In the genomic region with DNA sequence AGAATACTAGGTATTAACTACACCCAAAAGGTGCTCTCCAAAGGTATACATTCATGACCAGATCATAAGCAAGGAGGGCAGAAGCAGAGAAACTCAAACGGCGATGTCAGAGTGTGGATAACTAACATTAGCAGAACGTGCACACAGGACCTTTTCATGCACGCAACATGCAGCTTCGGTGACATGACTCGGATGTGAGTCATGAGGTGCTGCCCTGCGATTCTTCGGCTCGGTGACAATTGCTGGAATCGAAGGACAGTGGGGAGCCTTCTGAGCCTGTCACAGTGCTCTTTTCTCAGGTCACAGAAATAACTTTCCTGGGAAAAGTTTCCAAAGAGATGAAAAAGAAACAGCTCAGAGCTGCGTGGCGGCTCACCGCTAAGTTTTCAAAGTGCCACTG, we compare ENCODE assay signal across 15 cellular contexts.
DNase-seq lines count a peak whose midpoint lies in the region; ATAC-seq, FAIRE-seq and TF ChIP-seq lines count a peak whose summit lies in the region.
"Had no signal": no experiment of that assay in that cellular context is flagged by ENCODE, and none has a peak within 500 bp of the region (broad histone marks: within the 10 kb centered on the region; RNA-seq: fewer than 3 reads in every experiment).

No MANE protein-coding gene starts in this region.

- no peak for TF ChIP-seq EP300 in A549 (IDR thresholded peaks at IDR 0.05)

- H3K4me1 Mint-ChIP-seq in activated CD8-positive, alpha-beta memory T cell treated with anti-CD3 and anti-CD28 coated beads, Interleukin-2, amount 10 ng/mL, durations not matched to agents 7 days and 5 days, result no peaks in the 10 kb centered on the region
- no peaks in the 10 kb centered on the region for H3K4me1 Mint-ChIP-seq in HFFc6 (ENCODE audit: low read depth)
- H3K4me1 Mint-ChIP-seq: activated T-helper 17 cell treated with anti-CD3 and anti-CD28 coated beads, Interleukin-2, amount 50 U/mL, for 72 hours had no signal

- H3K4me3 ChIP-seq in A549, result no peak overlapping the region

- TF ChIP-seq POLR2A in A549 (IDR thresholded peaks at IDR 0.05; ENCODE audit: low read length), result no peak

- no peak overlapping the region for H3K4me3 Mint-ChIP-seq in activated CD8-positive, alpha-beta memory T cell treated with anti-CD3 and anti-CD28 coated beads, Interleukin-2, amount 10 ng/mL, durations not matched to agents 7 days and 5 days
- no peak overlapping the region for H3K4me3 Mint-ChIP-seq in HFFc6
- H3K4me3 Mint-ChIP-seq: activated T-helper 17 cell treated with anti-CD3 and anti-CD28 coated beads, Interleukin-2, amount 50 U/mL, for 72 hours had no signal

- no peak overlapping the region for H3K27ac Mint-ChIP-seq in activated CD8-positive, alpha-beta memory T cell treated with anti-CD3 and anti-CD28 coated beads, Interleukin-2, amount 10 ng/mL, durations not matched to agents 7 days and 5 days
- no peak overlapping the region for H3K27ac Mint-ChIP-seq in HFFc6
- H3K27ac Mint-ChIP-seq: activated T-helper 17 cell treated with anti-CD3 and anti-CD28 coated beads, Interleukin-2, amount 50 U/mL, for 72 hours had no signal

- ATAC-seq in A549, result no peak; a peak in 2 of 6 replicates
- ATAC-seq in activated CD8-positive, alpha-beta memory T cell treated with anti-CD3 and anti-CD28 coated beads, Interleukin-2, amount 10 ng/mL, durations not matched to agents 7 days and 5 days, result no peak
- ATAC-seq: activated T-helper 17 cell treated with anti-CD3 and anti-CD28 coated beads, Interleukin-2, amount 50 U/mL, for 72 hours had no signal

- peaks cover 2% of the 10 kb centered on the region for H3K9me3 Mint-ChIP-seq in activated CD8-positive, alpha-beta memory T cell treated with anti-CD3 and anti-CD28 coated beads, Interleukin-2, amount 10 ng/mL, durations not matched to agents 7 days and 5 days (ENCODE audit: low read depth)
- H3K9me3 Mint-ChIP-seq in HFFc6, result peaks cover 56% of the 10 kb centered on the region
- H3K9me3 Mint-ChIP-seq: activated T-helper 17 cell treated with anti-CD3 and anti-CD28 coated beads, Interleukin-2, amount 50 U/mL, for 72 hours had no signal

- peak; percentile 7 to 15 for DNase-seq in A549 (ENCODE audit: low read depth in 1 of 2, low spot score in 1 of 2)
- DNase-seq in HT1080 (ENCODE audit: low read depth), result peak; percentile 2
- DNase-seq in astrocyte of the hippocampus (ENCODE audit: low read depth, low spot score), result peak; percentile 74
- peak; percentile 24 for DNase-seq in mucosa of gallbladder (ENCODE audit: low spot score)
- no peak for DNase-seq in NCI-H1694 (lab: John Stamatoyannopoulos, UW)
- DNase-seq in activated CD8-positive, alpha-beta memory T cell treated with anti-CD3 and anti-CD28 coated beads, Interleukin-2, amount 10 ng/mL, durations not matched to agents 7 days and 5 days, result no peak
- no peak for DNase-seq in activated T-cell treated with anti-CD3 and anti-CD28 coated beads for 4 hours
- DNase-seq in HFFc6, result no peak
- DNase-seq: hippocampal formation, NCI-H1417 treated with DMSO at 0.1 percent for 48 hours, NCI-H446, T-helper 1 cell had no signal

- H3K36me3 Mint-ChIP-seq in activated CD8-positive, alpha-beta memory T cell treated with anti-CD3 and anti-CD28 coated beads, Interleukin-2, amount 10 ng/mL, durations not matched to agents 7 days and 5 days, result no peaks in the 10 kb centered on the region
- H3K36me3 Mint-ChIP-seq in HFFc6 (ENCODE audit: low read depth), result no peaks in the 10 kb centered on the region; the same call in 1 of the 2 replicates

- FAIRE-seq in A549 (lab: Jason Lieb, UNC), result no peak

- H3K27ac ChIP-seq in A549, result 0 out of 6 replicates have a peak overlapping the region, but pooled peaks of 1 of the 2 experiments have one; percentile 10
- H3K27ac ChIP-seq: epithelial cell of prostate, neutrophil had no signal

- H3K4me2 ChIP-seq in A549, result peak overlapping the region; percentile 55

- H3K4me1 ChIP-seq in A549, result peaks cover 11% of the 10 kb centered on the region

- no peak for TF ChIP-seq CTCF in A549 (IDR thresholded peaks at IDR 0.05)
- TF ChIP-seq CTCF in HFFc6 (IDR thresholded peaks at IDR 0.05), result no peak

- 16% methylated on average over 13 of the region's 13 CpGs for WGBS in A549 (ENCODE audit: missing lambda C conversion rate)

- CTCF ChIA-PET in A549 (lab: Yijun Ruan, JAX), result interaction anchor here (0.5 kb wide), 1 partner anchor 77 kb away, joined by 4 read pairs; no protein-coding TSS in a partner anchor
- CTCF ChIA-PET in activated CD8-positive, alpha-beta memory T cell treated with anti-CD3 and anti-CD28 coated beads, Interleukin-2, amount 10 ng/mL, durations not matched to agents 7 days and 5 days (lab: Charles Lee), result no interaction called here

- POLR2A ChIA-PET in A549 (lab: Yijun Ruan, JAX), result no interaction called here

- H3K27me3 Mint-ChIP-seq in activated CD8-positive, alpha-beta memory T cell treated with anti-CD3 and anti-CD28 coated beads, Interleukin-2, amount 10 ng/mL, durations not matched to agents 7 days and 5 days, result no peaks in the 10 kb centered on the region
- H3K27me3 Mint-ChIP-seq in HFFc6 (ENCODE audit: insufficient read depth), result no peaks in the 10 kb centered on the region; the same call in 1 of the 2 replicates
- H3K27me3 Mint-ChIP-seq: activated T-helper 17 cell treated with anti-CD3 and anti-CD28 coated beads, Interleukin-2, amount 50 U/mL, for 72 hours had no signal

- H3K9me3 ChIP-seq in A549, result no peaks in the 10 kb centered on the region
- H3K9me3 ChIP-seq: neutrophil had no signal

- no peak for TF ChIP-seq RAD21 in A549 (conservative IDR thresholded peaks at IDR 0.05 in 1 of 2, IDR thresholded peaks at IDR 0.05 in 1 of 2)

TF ChIP-seq in A549, 52 proteins besides CTCF, POLR2A, EP300 and RAD21:
- TF ChIP-seq, protein P1, sequence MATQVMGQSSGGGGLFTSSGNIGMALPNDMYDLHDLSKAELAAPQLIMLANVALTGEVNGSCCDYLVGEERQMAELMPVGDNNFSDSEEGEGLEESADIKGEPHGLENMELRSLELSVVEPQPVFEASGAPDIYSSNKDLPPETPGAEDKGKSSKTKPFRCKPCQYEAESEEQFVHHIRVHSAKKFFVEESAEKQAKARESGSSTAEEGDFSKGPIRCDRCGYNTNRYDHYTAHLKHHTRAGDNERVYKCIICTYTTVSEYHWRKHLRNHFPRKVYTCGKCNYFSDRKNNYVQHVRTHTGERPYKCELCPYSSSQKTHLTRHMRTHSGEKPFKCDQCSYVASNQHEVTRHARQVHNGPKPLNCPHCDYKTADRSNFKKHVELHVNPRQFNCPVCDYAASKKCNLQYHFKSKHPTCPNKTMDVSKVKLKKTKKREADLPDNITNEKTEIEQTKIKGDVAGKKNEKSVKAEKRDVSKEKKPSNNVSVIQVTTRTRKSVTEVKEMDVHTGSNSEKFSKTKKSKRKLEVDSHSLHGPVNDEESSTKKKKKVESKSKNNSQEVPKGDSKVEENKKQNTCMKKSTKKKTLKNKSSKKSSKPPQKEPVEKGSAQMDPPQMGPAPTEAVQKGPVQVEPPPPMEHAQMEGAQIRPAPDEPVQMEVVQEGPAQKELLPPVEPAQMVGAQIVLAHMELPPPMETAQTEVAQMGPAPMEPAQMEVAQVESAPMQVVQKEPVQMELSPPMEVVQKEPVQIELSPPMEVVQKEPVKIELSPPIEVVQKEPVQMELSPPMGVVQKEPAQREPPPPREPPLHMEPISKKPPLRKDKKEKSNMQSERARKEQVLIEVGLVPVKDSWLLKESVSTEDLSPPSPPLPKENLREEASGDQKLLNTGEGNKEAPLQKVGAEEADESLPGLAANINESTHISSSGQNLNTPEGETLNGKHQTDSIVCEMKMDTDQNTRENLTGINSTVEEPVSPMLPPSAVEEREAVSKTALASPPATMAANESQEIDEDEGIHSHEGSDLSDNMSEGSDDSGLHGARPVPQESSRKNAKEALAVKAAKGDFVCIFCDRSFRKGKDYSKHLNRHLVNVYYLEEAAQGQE (IDR thresholded peaks at IDR 0.05), result no peak
- TF ChIP-seq RARB (CRISPR knock-in tag; IDR thresholded peaks at IDR 0.05) (no peak), EHF (CRISPR knock-in tag; IDR thresholded peaks at IDR 0.05) (no peak), MYC (IDR thresholded peaks at IDR 0.05; ENCODE audit: borderline replicate concordance, low read length) (no peak), RCOR1 (IDR thresholded peaks at IDR 0.05; ENCODE audit: low read depth, low read length) (no peak), POLR2AphosphoS2 (conservative IDR thresholded peaks at IDR 0.05; ENCODE audit: low read length) (no peak), MAFK (IDR thresholded peaks at IDR 0.05; ENCODE audit: partially characterized antibody) (no peak), ZSCAN20 (CRISPR knock-in tag; IDR thresholded peaks at IDR 0.05) (no peak), RFX5 (IDR thresholded peaks at IDR 0.05) (no peak), MAZ (IDR thresholded peaks at IDR 0.05; ENCODE audit: borderline replicate concordance, low read depth, low read length) (no peak)

Comparison
In these comparisons a context has a peak if more than half of its experiments do, and no peak if none do; other contexts are left out.
1. DNase-seq: peak in A549 (2 of 2), HT1080 (single experiment), astrocyte of the hippocampus (single experiment) and mucosa of gallbladder (single experiment); none in NCI-H1694 (single experiment), activated CD8-positive, alpha-beta memory T cell treated with anti-CD3 and anti-CD28 coated beads, Interleukin-2, amount 10 ng/mL, durations not matched to agents 7 days and 5 days (single experiment), activated T-cell treated with anti-CD3 and anti-CD28 coated beads for 4 hours (single experiment) and HFFc6 (single experiment).